Comparison of ENCODE assay signal across 8 cellular contexts in the genomic region with DNA sequence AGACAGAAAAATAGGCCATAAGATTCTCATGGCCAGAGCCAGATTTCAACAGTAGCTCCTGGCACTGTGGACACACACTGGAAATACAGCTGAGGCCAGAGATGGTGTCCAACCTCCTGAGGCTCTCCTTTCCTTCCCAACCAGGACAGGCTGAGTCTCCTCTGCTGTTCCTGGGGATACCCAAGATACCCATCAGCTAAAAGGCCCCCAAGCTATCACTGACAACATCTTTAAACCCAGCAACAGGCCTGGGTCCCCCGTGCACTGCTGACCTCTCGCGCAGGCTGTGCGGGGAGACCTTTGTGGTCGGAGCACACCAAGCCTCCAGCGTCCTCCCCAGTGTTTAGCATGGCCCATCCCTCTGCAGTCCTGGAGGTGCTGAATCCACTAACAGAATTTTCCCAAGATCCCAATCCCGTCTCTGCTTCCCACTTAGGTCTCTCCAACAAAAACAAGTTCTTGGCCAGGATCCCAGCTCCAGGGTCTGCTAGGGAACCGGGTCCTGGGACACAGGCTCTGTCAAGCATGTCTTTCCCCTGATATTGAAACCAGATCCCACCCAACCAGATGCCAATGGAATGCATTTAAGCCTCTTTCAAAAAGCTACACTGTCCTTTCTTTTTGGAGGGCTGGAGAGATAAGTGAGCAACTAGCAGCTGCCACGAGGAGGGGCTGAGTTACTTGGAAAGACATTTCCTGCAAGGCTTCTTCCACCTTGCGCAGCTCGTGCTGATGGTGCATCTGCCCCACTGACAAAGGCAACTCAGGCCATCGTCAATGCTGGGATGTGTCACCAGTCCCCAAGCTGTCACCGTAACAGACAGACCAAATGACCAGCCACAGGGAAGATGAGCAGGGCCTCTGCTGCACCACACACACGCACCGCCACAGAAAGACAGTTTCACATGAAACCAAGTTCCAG.
DNase-seq lines count a peak whose midpoint lies in the region; ATAC-seq lines count a peak whose summit lies in the region.

No MANE protein-coding gene starts in this region.

- DNase-seq in NCI-H2171 treated with DMSO at 0.1 percent for 48 hours (lab: John Stamatoyannopoulos, UW) (peak; percentile 6), NCI-H2171 (lab: John Stamatoyannopoulos, UW) (no peak), mucosa of gallbladder (ENCODE audit: low spot score) (no peak), left lobe of liver (ENCODE audit: low spot score) (no peak), NCI-H526 treated with DMSO at 0.1 percent for 48 hours (lab: John Stamatoyannopoulos, UW) (no peak)
- DNase-seq in stimulated activated CD4-positive, alpha-beta T cell treated with anti-CD3 and anti-CD28 coated beads, Interleukin-4, amount 100 ng/mL, for 24 hours, result peak; percentile 28

- ATAC-seq in HG03045 (IDR thresholded peaks at IDR 0.05; ENCODE audit: unreplicated experiment) (peak; percentile 12), left lobe of liver (no peak)

- H3K27ac ChIP-seq in cingulate gyrus (ENCODE audit: low read depth, low read length), result peak overlapping the region; percentile 49

Comparison
In these comparisons a context has a peak if more than half of its experiments do, and no peak if none do; other contexts are left out.
1. DNase-seq: peak in NCI-H2171 treated with DMSO at 0.1 percent for 48 hours (single experiment) and stimulated activated CD4-positive, alpha-beta T cell treated with anti-CD3 and anti-CD28 coated beads, Interleukin-4, amount 100 ng/mL, for 24 hours (single experiment); none in NCI-H2171 (single experiment), mucosa of gallbladder (single experiment), left lobe of liver (single experiment) and NCI-H526 treated with DMSO at 0.1 percent for 48 hours (single experiment).